In genomic region chr10:34121974-34122282, GRCh38 we compare ENCODE assay signal across 11 cellular contexts.
DNase-seq lines count a peak whose midpoint lies in the region; ATAC-seq, FAIRE-seq and TF ChIP-seq lines count a peak whose summit lies in the region.
"Had no signal": no experiment of that assay in that cellular context is flagged by ENCODE, and none has a peak within 500 bp of the region (broad histone marks: within the 10 kb centered on the region; RNA-seq: fewer than 3 reads in every experiment).

No MANE protein-coding gene starts in this region.

- H3K4me2 ChIP-seq in astrocyte (ENCODE audit: low read length), result peak overlapping the region; percentile 71

- no peak for TF ChIP-seq CTCF in astrocyte (IDR thresholded peaks at IDR 0.05; ENCODE audit: insufficient read depth, low read depth, low read length)
- TF ChIP-seq CTCF in WTC11 (IDR thresholded peaks at IDR 0.05), result no peak

- H3K27me3 Mint-ChIP-seq in astrocyte (ENCODE audit: low read depth, unreplicated experiment), result no peaks in the 10 kb centered on the region
- no peaks in the 10 kb centered on the region for H3K27me3 Mint-ChIP-seq in WTC11 (ENCODE audit: low read depth)

- ATAC-seq in HG02759 (IDR thresholded peaks at IDR 0.05; ENCODE audit: unreplicated experiment), result peak; percentile 70
- ATAC-seq in WTC11, result no peak
- ATAC-seq: esophagus mucosa had no signal

- H3K27ac ChIP-seq in astrocyte (ENCODE audit: low read depth, low read length) (peak overlapping the region; percentile 28), muscle layer of duodenum (ENCODE audit: low read length) (peak overlapping the region; percentile 18)

- no peaks in the 10 kb centered on the region for H3K79me2 ChIP-seq in astrocyte (ENCODE audit: insufficient read depth, low read length)

- H3K36me3 ChIP-seq in astrocyte (ENCODE audit: insufficient read depth, low read length) (no peaks in the 10 kb centered on the region), muscle layer of duodenum (ENCODE audit: control insufficient read depth in 1 of 2, insufficient read depth in 2 of 2, low read length in 2 of 2) (no peaks in the 10 kb centered on the region)

- DNase-seq in EH (ENCODE audit: low read depth), result peak; percentile 32
- peak; percentile 78 for DNase-seq in astrocyte (ENCODE audit: low read depth)
- no peak for DNase-seq in WTC11 (ENCODE audit: low spot score)
- no peak for DNase-seq in NCI-H526 treated with DMSO at 0.1 percent for 48 hours (lab: John Stamatoyannopoulos, UW)
- no peak for DNase-seq in activated effector memory CD4-positive, alpha-beta T cell treated with Interleukin-2 at 50 U/mL for 16 hours
- no peak for DNase-seq in NCI-H1436 (lab: John Stamatoyannopoulos, UW)
- DNase-seq: NCI-H2171 treated with DMSO at 0.1 percent for 48 hours had no signal

- POLR2A ChIA-PET in WTC11 (lab: Charles Lee), result no interaction called here

- H2AFZ ChIP-seq in astrocyte (ENCODE audit: low read depth, low read length), result no peak overlapping the region

- H3K27ac Mint-ChIP-seq in astrocyte (ENCODE audit: unreplicated experiment) (no peak overlapping the region), WTC11 (no peak overlapping the region; the same call in 1 of the 2 replicates)

- no peak for FAIRE-seq in astrocyte (lab: Jason Lieb, UNC)
- FAIRE-seq: small intestine had no signal

- peak overlapping the region; percentile 7 for H3K9ac ChIP-seq in astrocyte (ENCODE audit: low read length)

- no peaks in the 10 kb centered on the region for H3K9me3 Mint-ChIP-seq in astrocyte (ENCODE audit: unreplicated experiment)
- H3K9me3 Mint-ChIP-seq in WTC11, result no peaks in the 10 kb centered on the region

- H3K4me3 ChIP-seq in astrocyte (ENCODE audit: insufficient read depth, low read depth, low read length), result peak overlapping the region; percentile 17
- H3K4me3 ChIP-seq in muscle layer of duodenum (ENCODE audit: low read depth in 1 of 2, low read length in 2 of 2), result peak overlapping the region in 1 of 2 donors; percentile 14

- no peaks in the 10 kb centered on the region for H3K27me3 ChIP-seq in astrocyte (ENCODE audit: insufficient read depth, low read length)
- H3K27me3 ChIP-seq in muscle layer of duodenum (ENCODE audit: low read depth, low read length), result no peaks in the 10 kb centered on the region

- CTCF ChIA-PET in WTC11 (lab: Charles Lee), result interaction anchor here (0.6 to 1.0 kb wide), 2 partner anchors 100 to 787 kb away, joined by 3 read pairs; partner anchors contain the start of gene NRP1

- H3K36me3 Mint-ChIP-seq in astrocyte (ENCODE audit: low read depth, unreplicated experiment) (peaks cover 3% of the 10 kb centered on the region), WTC11 (no peaks in the 10 kb centered on the region; the same call in 1 of the 2 replicates)

- H3K4me1 ChIP-seq in astrocyte (ENCODE audit: insufficient read depth, low read length), result peaks cover 25% of the 10 kb centered on the region
- peaks cover 13 to 30% of the 10 kb centered on the region in 2 donors for H3K4me1 ChIP-seq in muscle layer of duodenum (ENCODE audit: control insufficient read depth in 1 of 2, insufficient read depth in 2 of 2, low read length in 2 of 2)

- H3K9me3 ChIP-seq in astrocyte (ENCODE audit: insufficient read depth, low read depth, low read length) (no peaks in the 10 kb centered on the region), muscle layer of duodenum (ENCODE audit: control insufficient read depth in 1 of 2, low read length in 2 of 2) (no peaks in the 10 kb centered on the region)

- no peaks in the 10 kb centered on the region for H4K20me1 ChIP-seq in astrocyte (ENCODE audit: insufficient read depth, low read length)

- H3K4me3 Mint-ChIP-seq in astrocyte (ENCODE audit: unreplicated experiment) (no peak overlapping the region), WTC11 (no peak overlapping the region)

- H3K4me1 Mint-ChIP-seq in astrocyte (ENCODE audit: low read depth, unreplicated experiment) (peaks cover 35% of the 10 kb centered on the region), WTC11 (peaks cover 11% of the 10 kb centered on the region)

TF ChIP-seq in WTC11, 78 proteins besides CTCF, POLR2A, EP300 and RAD21 (continues in another document):
- TF ChIP-seq TEAD4 (CRISPR knock-in tag; IDR thresholded peaks at IDR 0.05), result no peak
- TF ChIP-seq ATF1 (CRISPR knock-in tag; IDR thresholded peaks at IDR 0.05), result no peak
- TF ChIP-seq ZBTB21 (CRISPR knock-in tag; IDR thresholded peaks at IDR 0.05; ENCODE audit: borderline replicate concordance), result no peak
- no peak for TF ChIP-seq ZNF425 (CRISPR knock-in tag; conservative IDR thresholded peaks at IDR 0.05)
- no peak for TF ChIP-seq SOX15 (CRISPR knock-in tag; IDR thresholded peaks at IDR 0.05)
- TF ChIP-seq, protein P1, sequence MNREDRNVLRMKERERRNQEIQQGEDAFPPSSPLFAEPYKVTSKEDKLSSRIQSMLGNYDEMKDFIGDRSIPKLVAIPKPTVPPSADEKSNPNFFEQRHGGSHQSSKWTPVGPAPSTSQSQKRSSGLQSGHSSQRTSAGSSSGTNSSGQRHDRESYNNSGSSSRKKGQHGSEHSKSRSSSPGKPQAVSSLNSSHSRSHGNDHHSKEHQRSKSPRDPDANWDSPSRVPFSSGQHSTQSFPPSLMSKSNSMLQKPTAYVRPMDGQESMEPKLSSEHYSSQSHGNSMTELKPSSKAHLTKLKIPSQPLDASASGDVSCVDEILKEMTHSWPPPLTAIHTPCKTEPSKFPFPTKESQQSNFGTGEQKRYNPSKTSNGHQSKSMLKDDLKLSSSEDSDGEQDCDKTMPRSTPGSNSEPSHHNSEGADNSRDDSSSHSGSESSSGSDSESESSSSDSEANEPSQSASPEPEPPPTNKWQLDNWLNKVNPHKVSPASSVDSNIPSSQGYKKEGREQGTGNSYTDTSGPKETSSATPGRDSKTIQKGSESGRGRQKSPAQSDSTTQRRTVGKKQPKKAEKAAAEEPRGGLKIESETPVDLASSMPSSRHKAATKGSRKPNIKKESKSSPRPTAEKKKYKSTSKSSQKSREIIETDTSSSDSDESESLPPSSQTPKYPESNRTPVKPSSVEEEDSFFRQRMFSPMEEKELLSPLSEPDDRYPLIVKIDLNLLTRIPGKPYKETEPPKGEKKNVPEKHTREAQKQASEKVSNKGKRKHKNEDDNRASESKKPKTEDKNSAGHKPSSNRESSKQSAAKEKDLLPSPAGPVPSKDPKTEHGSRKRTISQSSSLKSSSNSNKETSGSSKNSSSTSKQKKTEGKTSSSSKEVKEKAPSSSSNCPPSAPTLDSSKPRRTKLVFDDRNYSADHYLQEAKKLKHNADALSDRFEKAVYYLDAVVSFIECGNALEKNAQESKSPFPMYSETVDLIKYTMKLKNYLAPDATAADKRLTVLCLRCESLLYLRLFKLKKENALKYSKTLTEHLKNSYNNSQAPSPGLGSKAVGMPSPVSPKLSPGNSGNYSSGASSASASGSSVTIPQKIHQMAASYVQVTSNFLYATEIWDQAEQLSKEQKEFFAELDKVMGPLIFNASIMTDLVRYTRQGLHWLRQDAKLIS (CRISPR knock-in tag; IDR thresholded peaks at IDR 0.05; ENCODE audit: borderline replicate concordance), result no peak
- TF ChIP-seq, protein P2, sequence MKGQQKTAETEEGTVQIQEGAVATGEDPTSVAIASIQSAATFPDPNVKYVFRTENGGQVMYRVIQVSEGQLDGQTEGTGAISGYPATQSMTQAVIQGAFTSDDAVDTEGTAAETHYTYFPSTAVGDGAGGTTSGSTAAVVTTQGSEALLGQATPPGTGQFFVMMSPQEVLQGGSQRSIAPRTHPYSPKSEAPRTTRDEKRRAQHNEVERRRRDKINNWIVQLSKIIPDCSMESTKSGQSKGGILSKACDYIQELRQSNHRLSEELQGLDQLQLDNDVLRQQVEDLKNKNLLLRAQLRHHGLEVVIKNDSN (CRISPR knock-in tag; IDR thresholded peaks at IDR 0.05), result no peak
- TF ChIP-seq HMGA2 (CRISPR knock-in tag; IDR thresholded peaks at IDR 0.05), result no peak
- no peak for TF ChIP-seq CBFB (CRISPR knock-in tag; IDR thresholded peaks at IDR 0.05; ENCODE audit: low read depth)
- TF ChIP-seq, protein P3, sequence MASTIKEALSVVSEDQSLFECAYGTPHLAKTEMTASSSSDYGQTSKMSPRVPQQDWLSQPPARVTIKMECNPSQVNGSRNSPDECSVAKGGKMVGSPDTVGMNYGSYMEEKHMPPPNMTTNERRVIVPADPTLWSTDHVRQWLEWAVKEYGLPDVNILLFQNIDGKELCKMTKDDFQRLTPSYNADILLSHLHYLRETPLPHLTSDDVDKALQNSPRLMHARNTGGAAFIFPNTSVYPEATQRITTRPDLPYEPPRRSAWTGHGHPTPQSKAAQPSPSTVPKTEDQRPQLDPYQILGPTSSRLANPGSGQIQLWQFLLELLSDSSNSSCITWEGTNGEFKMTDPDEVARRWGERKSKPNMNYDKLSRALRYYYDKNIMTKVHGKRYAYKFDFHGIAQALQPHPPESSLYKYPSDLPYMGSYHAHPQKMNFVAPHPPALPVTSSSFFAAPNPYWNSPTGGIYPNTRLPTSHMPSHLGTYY (CRISPR knock-in tag; IDR thresholded peaks at IDR 0.05), result no peak
- TF ChIP-seq NFYB (CRISPR knock-in tag; conservative IDR thresholded peaks at IDR 0.05; ENCODE audit: low read depth), result no peak
- no peak for TF ChIP-seq SMAD4 (CRISPR knock-in tag; IDR thresholded peaks at IDR 0.05)
- TF ChIP-seq ZNF671 (CRISPR knock-in tag; IDR thresholded peaks at IDR 0.05), result no peak
- no peak for TF ChIP-seq RELA (CRISPR knock-in tag; IDR thresholded peaks at IDR 0.05; ENCODE audit: borderline replicate concordance)
- no peak for TF ChIP-seq JUN (CRISPR knock-in tag; IDR thresholded peaks at IDR 0.05)
- TF ChIP-seq CREM (CRISPR knock-in tag; IDR thresholded peaks at IDR 0.05), result no peak

Comparison
In these comparisons a context has a peak if more than half of its experiments do, and no peak if none do; other contexts are left out.
1. DNase-seq: peak in EH (single experiment) and astrocyte (single experiment); none in WTC11 (single experiment), NCI-H526 treated with DMSO at 0.1 percent for 48 hours (single experiment), activated effector memory CD4-positive, alpha-beta T cell treated with Interleukin-2 at 50 U/mL for 16 hours (single experiment) and NCI-H1436 (single experiment).